19 cellular contexts compared by ENCODE assay signal in genomic region chr21:17527711-17528110, GRCh38. TPM values are rescaled to one million over a fixed set of nuclear protein-coding genes. Genes with fewer than 3 reads are reported as not detected.
DNase-seq lines count a peak whose midpoint lies in the region; ATAC-seq, FAIRE-seq and TF ChIP-seq lines count a peak whose summit lies in the region.
"Had no signal": no experiment of that assay in that cellular context is flagged by ENCODE, and none has a peak within 500 bp of the region (broad histone marks: within the 10 kb centered on the region; RNA-seq: fewer than 3 reads in every experiment).

No MANE protein-coding gene starts in this region.

- ATAC-seq in GM21423 (IDR thresholded peaks at IDR 0.05; ENCODE audit: unreplicated experiment), result no peak

- H3K27me3 ChIP-seq in H9 (ENCODE audit: insufficient read depth, low read length), result no peaks in the 10 kb centered on the region
- no peaks in the 10 kb centered on the region for H3K27me3 ChIP-seq in endothelial cell of umbilical vein (ENCODE audit: control insufficient read depth in 2 of 2, insufficient read depth in 2 of 2, low read length in 2 of 2)
- H3K27me3 ChIP-seq: BLaER1, foreskin keratinocyte, upper lobe of left lung had no signal

- no peaks in the 10 kb centered on the region for H3K23me2 ChIP-seq in H9 (ENCODE audit: insufficient read length, low read depth, low read length, poor library complexity, severe bottlenecking)

- H2AFZ ChIP-seq in H9 (ENCODE audit: low read length), result no peak overlapping the region
- no peak overlapping the region for H2AFZ ChIP-seq in endothelial cell of umbilical vein (ENCODE audit: low read depth, low read length)

- H3K9ac ChIP-seq in H9 (ENCODE audit: extremely low read depth, insufficient read length, low read length) (no peak overlapping the region), endothelial cell of umbilical vein (replicated peaks; ENCODE audit: extremely low read depth, insufficient read depth, low read length) (peak overlapping the region; percentile 59)
- H3K9ac ChIP-seq: BLaER1 had no signal

- dilution Hi-C loops in endothelial cell of umbilical vein (cut with MboI; ENCODE audit: extremely low pct_ligation_motif_present, low sequenced_read_pairs), result no loop called here

- CTCF ChIA-PET in endothelial cell of umbilical vein (lab: Charles Lee) (interaction anchor here (0.8 to 3.2 kb wide), 11 partner anchors 9 to 141 kb away, joined by 3 to 30 read pairs (median 9); partner anchors contain the start of gene CXADR), MCF 10A (lab: Yijun Ruan, JAX) (interaction anchor here (0.8 to 1.7 kb wide), 2 partner anchors 114 to 140 kb away, joined by 3 to 9 read pairs; no protein-coding TSS in a partner anchor)

- H3K23ac ChIP-seq in H9 (ENCODE audit: insufficient read length, low read depth, low read length), result no peak overlapping the region

- no peak overlapping the region for H3K4ac ChIP-seq in H9 (ENCODE audit: low read depth, low read length)

- intact Hi-C loops in endothelial cell of umbilical vein (cut with micrococcal nuclease) (loop anchor here (1.0 to 5.0 kb wide), 5 partner anchors 9 to 84 kb away; no protein-coding TSS in a partner anchor), MCF 10A (cut with micrococcal nuclease) (no loop called here)

- peaks cover 3 to 32% (median 17%) of the 10 kb centered on the region in 3 experiments; a peak in 6 of 7 replicates for H3K36me3 Mint-ChIP-seq in H9 (ENCODE audit: insufficient read depth in 1 of 3, low read depth in 3 of 3)
- no peaks in the 10 kb centered on the region for H3K36me3 Mint-ChIP-seq in MCF 10A (ENCODE audit: insufficient read depth, unreplicated experiment)
- H3K36me3 Mint-ChIP-seq: naive B cell had no signal

- H3K56ac ChIP-seq in H9 (ENCODE audit: insufficient read length, low read depth, low read length), result no peak overlapping the region

- no peak for FAIRE-seq in endothelial cell of umbilical vein (lab: Jason Lieb, UNC)

- WGBS in H9 (ENCODE audit: extremely low coverage, insufficient read length, low lambda C conversion rate), result no CpG with 5 or more reads among the region's 5 CpGs

- no peaks in the 10 kb centered on the region for H3K36me3 ChIP-seq in endothelial cell of umbilical vein (ENCODE audit: control insufficient read depth in 2 of 2, extremely low read depth in 1 of 2, insufficient read depth in 2 of 2, low read length in 2 of 2)
- H3K36me3 ChIP-seq: BLaER1, upper lobe of left lung had no signal

- H3K9me3 Mint-ChIP-seq in H9, result no peaks in the 10 kb centered on the region
- H3K9me3 Mint-ChIP-seq in MCF 10A (ENCODE audit: unreplicated experiment), result no peaks in the 10 kb centered on the region
- H3K9me3 Mint-ChIP-seq: T-helper 2 cell treated with Interferon-gamma antibody and Interleukin-4, amounts not matched to agents 5 μg/mL and 100 μg/mL, for 36 hours had no signal

- no peak overlapping the region for H4K91ac ChIP-seq in H9 (ENCODE audit: insufficient read length, low read depth, low read length)

- no peaks in the 10 kb centered on the region for H3K9me1 ChIP-seq in endothelial cell of umbilical vein (replicated peaks; ENCODE audit: control insufficient read depth, extremely low read depth, insufficient read depth, low read length)

- TF ChIP-seq POLR2A in endothelial cell of umbilical vein (IDR thresholded peaks at IDR 0.05; ENCODE audit: low read depth, low read length), result no peak

- H3K4me3 ChIP-seq in endothelial cell of umbilical vein (replicated peaks in 1 of 3; ENCODE audit: insufficient read depth in 1 of 3, low read depth in 1 of 3, low read length in 3 of 3), result peak overlapping the region in 1 of 3 experiments; percentile 33
- no peak overlapping the region for H3K4me3 ChIP-seq in retinal pigment epithelial cell (ENCODE audit: low read length)
- H3K4me3 ChIP-seq: BLaER1, skin epidermis, upper lobe of left lung had no signal

- H2BK15ac ChIP-seq in H9 (ENCODE audit: low read depth, low read length), result no peak overlapping the region

- no peaks in the 10 kb centered on the region for H4K20me1 ChIP-seq in H9 (ENCODE audit: control insufficient read depth, insufficient read depth, insufficient read length)
- no peaks in the 10 kb centered on the region for H4K20me1 ChIP-seq in endothelial cell of umbilical vein (replicated peaks; ENCODE audit: control insufficient read depth, extremely low read depth, insufficient read depth, low read length)
- H4K20me1 ChIP-seq: BLaER1 had no signal

- H3K79me1 ChIP-seq in H9 (ENCODE audit: insufficient read depth, low read depth, low read length, poor library complexity, severe bottlenecking), result peaks cover 3% of the 10 kb centered on the region

- H3K27ac Mint-ChIP-seq in H9 (peak overlapping the region in 2 of 3 experiments; percentile 92 to 94; a peak in 3 of 7 replicates), MCF 10A (ENCODE audit: low read depth, unreplicated experiment) (no peak overlapping the region)
- H3K27ac Mint-ChIP-seq: T-helper 2 cell treated with Interferon-gamma antibody and Interleukin-4, amounts not matched to agents 5 μg/mL and 100 μg/mL, for 36 hours had no signal

- peaks cover 8% of the 10 kb centered on the region; the same call in 1 of the 2 replicates for H3K4me1 ChIP-seq in H9 (ENCODE audit: insufficient read depth, low read length)
- H3K4me1 ChIP-seq in endothelial cell of umbilical vein (ENCODE audit: control insufficient read depth, extremely low read depth, insufficient read depth, low read length), result peaks cover 31% of the 10 kb centered on the region

- H3K27me3 Mint-ChIP-seq in H9 (ENCODE audit: low read depth), result no peaks in the 10 kb centered on the region
- no peaks in the 10 kb centered on the region for H3K27me3 Mint-ChIP-seq in MCF 10A (ENCODE audit: insufficient read depth, unreplicated experiment)

- no peak overlapping the region for H4K5ac ChIP-seq in H9 (ENCODE audit: insufficient read length, low read depth, low read length)

- H3K18ac ChIP-seq in H9 (ENCODE audit: insufficient read length, low read depth, low read length), result no peak overlapping the region

- H3K4me1 Mint-ChIP-seq in H9, result peaks cover 50 to 53% of the 10 kb centered on the region in 2 experiments
- peaks cover 15% of the 10 kb centered on the region for H3K4me1 Mint-ChIP-seq in MCF 10A (ENCODE audit: insufficient read depth, unreplicated experiment)
- H3K4me1 Mint-ChIP-seq: naive B cell had no signal

- no peak overlapping the region for H4K8ac ChIP-seq in H9 (replicated peaks; ENCODE audit: insufficient read length, low read depth, low read length)

- no peak overlapping the region for H3K14ac ChIP-seq in H9 (ENCODE audit: insufficient read depth, low read length)

- H2BK20ac ChIP-seq in H9 (ENCODE audit: low read depth, low read length, poor library complexity, severe bottlenecking), result no peak overlapping the region

- DNase-seq in H9 (no peak), endothelial cell of umbilical vein (ENCODE audit: low read depth, low spot score) (no peak), retinal pigment epithelial cell (ENCODE audit: low read depth) (peak; percentile 50), MCF 10A (ENCODE audit: unreplicated experiment) (no peak), activated gamma-delta T cell (lab: John Stamatoyannopoulos, UW) (no peak)
- DNase-seq: activated CD4-positive, alpha-beta T cell treated with anti-CD3 and anti-CD28 coated beads for 48 hours; activated CD8-positive, alpha-beta memory T cell treated with anti-CD3 and anti-CD28 coated beads for 24 hours; activated effector memory CD4-positive, alpha-beta T cell treated with anti-CD3 and anti-CD28 coated beads, Interleukin-2, amount 50 U/mL, for 16 hours; effector CD8-positive, alpha-beta T cell; naive B cell; nucleus accumbens had no signal

- H3K4me2 ChIP-seq in H9 (ENCODE audit: insufficient read depth, insufficient read length, low read length), result peak overlapping the region; percentile 40
- H3K4me2 ChIP-seq in endothelial cell of umbilical vein (ENCODE audit: insufficient read depth, low read length), result peak overlapping the region; percentile 71
- H3K4me2 ChIP-seq: BLaER1 had no signal

- H2BK12ac ChIP-seq in H9 (ENCODE audit: insufficient read length, low read depth, low read length), result no peak overlapping the region

- no peak overlapping the region for H3T11ph ChIP-seq in H9 (ENCODE audit: low read length)

- H3K9me3 ChIP-seq in H9 (ENCODE audit: control insufficient read depth, low read depth, low read length) (no peaks in the 10 kb centered on the region), endothelial cell of umbilical vein (replicated peaks; ENCODE audit: control insufficient read depth, insufficient read depth, low read length) (no peaks in the 10 kb centered on the region)
- H3K9me3 ChIP-seq: BLaER1, upper lobe of left lung had no signal

- H3K27ac ChIP-seq in H9 (ENCODE audit: insufficient read length, low read depth, low read length) (peak overlapping the region; percentile 70), VCaP (peak overlapping the region; percentile 27; the same call in 1 of the 2 replicates), endothelial cell of umbilical vein (ENCODE audit: insufficient read depth, low read depth, low read length) (peak overlapping the region; percentile 88)
- H3K27ac ChIP-seq: BLaER1, foreskin keratinocyte, skin epidermis had no signal

- H3K4me3 Mint-ChIP-seq in H9 (no peak overlapping the region; a peak in 1 of 5 replicates), MCF 10A (ENCODE audit: unreplicated experiment) (no peak overlapping the region)
- H3K4me3 Mint-ChIP-seq: naive B cell; T-helper 2 cell treated with Interferon-gamma antibody and Interleukin-4, amounts not matched to agents 5 μg/mL and 100 μg/mL, for 36 hours had no signal

- BruUV-seq in endothelial cell of umbilical vein (replicated peaks; lab: Mats Ljungman, UMichigan) (no TSS peak), MCF 10A (replicated peaks; lab: Mats Ljungman, UMichigan) (no TSS peak)

- H2BK5ac ChIP-seq in H9 (ENCODE audit: insufficient read length, low read length), result no peak overlapping the region

- H3K79me2 ChIP-seq in H9 (ENCODE audit: insufficient read depth, low read length) (peaks cover 71% of the 10 kb centered on the region), endothelial cell of umbilical vein (ENCODE audit: control insufficient read depth, insufficient read depth, low read length) (no peaks in the 10 kb centered on the region)

- POLR2A ChIA-PET in endothelial cell of umbilical vein (lab: Charles Lee) (interaction anchor here (1.2 kb wide), 1 partner anchor 9 kb away, joined by 3 read pairs; no protein-coding TSS in a partner anchor), MCF 10A (lab: Yijun Ruan, JAX) (interaction anchor here (1.1 to 1.6 kb wide), 3 partner anchors 9 to 55 kb away, joined by 3 to 5 read pairs (median 3); no protein-coding TSS in a partner anchor)

- no peak overlapping the region for H2AK5ac ChIP-seq in H9 (ENCODE audit: insufficient read length, low read length)

- TF ChIP-seq CTCF in H9 (conservative IDR thresholded peaks at IDR 0.05) (no peak), VCaP (conservative IDR thresholded peaks at IDR 0.05) (no peak), endothelial cell of umbilical vein (IDR thresholded peaks at IDR 0.05; ENCODE audit: extremely low read depth in 1 of 2, insufficient read depth in 1 of 2, low read depth in 1 of 2, low read length in 2 of 2) (no peak), retinal pigment epithelial cell (conservative IDR thresholded peaks at IDR 0.05; ENCODE audit: low read depth, low read length) (no peak), MCF 10A (IDR thresholded peaks at IDR 0.05; ENCODE audit: unreplicated experiment) (no peak)

- no peak overlapping the region for H2BK120ac ChIP-seq in H9 (ENCODE audit: low read depth, low read length, poor library complexity, severe bottlenecking)

RNA-seq across cellular contexts. Expression of gene CXADR, which starts 14.9 kb away (rescaled TPM):
- 150 and 152 TPM in 2 replicates for total RNA-seq in H9 (2021)
- total RNA-seq in endothelial cell of umbilical vein, result 10.7 and 12.2 TPM in 2 replicates
- 2.2 and 3.2 TPM in 2 replicates for polyA plus RNA-seq in endothelial cell of umbilical vein
- polyA plus RNA-seq in endothelial cell of umbilical vein (2011; cell fraction: cytosol; rRNA removed), result 1.8 and 2.4 TPM in 2 replicates
- 1.4 and 1.7 TPM in 2 replicates for polyA plus RNA-seq in endothelial cell of umbilical vein (2011; cell fraction: nucleus; rRNA removed)
- polyA plus RNA-seq in endothelial cell of umbilical vein (2012), result 6.4 and 10.0 TPM in 2 replicates
- 4.5 and 8.7 TPM in 2 replicates for polyA minus RNA-seq in endothelial cell of umbilical vein
- 27.5 TPM for polyA minus RNA-seq in endothelial cell of umbilical vein (2011; cell fraction: cytosol; rRNA and poly(A)+ RNA removed)
- polyA minus RNA-seq in endothelial cell of umbilical vein (2011; cell fraction: nucleus; rRNA and poly(A)+ RNA removed), result 5.5 and 6.2 TPM in 2 replicates
- total RNA-seq in MCF 10A (2022), result 7.9 TPM in 2 replicates
- total RNA-seq: LHCN-M2 had no signal

Comparison
In these comparisons a context has a peak if more than half of its experiments do, and no peak if none do; other contexts are left out.
1. H3K27ac ChIP-seq: peak in every context shown above with its lines; median percentile 88 in endothelial cell of umbilical vein; 70 in H9; 27 in VCaP.
2. RNA of gene CXADR, which starts 14.9 kb away (total RNA-seq): 150 to 152 TPM in H9; 10.7 to 12.2 TPM in endothelial cell of umbilical vein and 7.9 TPM in MCF 10A; every median in the first group is over 10 times any median in the second.